29 cellular contexts compared by ENCODE assay signal in genomic region chr4:65386927-65387326, GRCh38.
"Had no signal": no experiment of that assay in that cellular context is flagged by ENCODE, and none has a peak within 500 bp of the region (broad histone marks: within the 10 kb centered on the region; RNA-seq: fewer than 3 reads in every experiment).

No MANE protein-coding gene starts in this region.

- H3K4me3 ChIP-seq: neural progenitor cell, ovary, psoas muscle, skin epidermis, smooth muscle cell, spleen, suprapubic skin, testis, tibial artery, transverse colon, upper lobe of right lung, uterus had no signal

- H3K4me2 ChIP-seq: neural progenitor cell, smooth muscle cell had no signal

- DNase-seq: naive thymus-derived CD8-positive, alpha-beta T cell; nephron progenitor cell; occipital lobe; ovary; psoas muscle; right cardiac atrium; spleen; stimulated activated CD4-positive, alpha-beta T cell treated with anti-CD3 and anti-CD28 coated beads, Interleukin-12 subunit alpha, Interleukin-12 subunit beta, amount 100 ng/mL, for 4 hours; stimulated activated CD4-positive, alpha-beta T cell treated with anti-CD3 and anti-CD28 coated beads, Interleukin-1b, Interleukin-23, amount 100 ng/mL, for 48 hours; stimulated activated CD4-positive, alpha-beta T cell treated with anti-CD3 and anti-CD28 coated beads, Interleukin-4, amount 100 ng/mL, for 1 hour; stimulated activated CD4-positive, alpha-beta T cell treated with anti-CD3 and anti-CD28 coated beads, Interleukin-4, amount 100 ng/mL, for 4 hours; stimulated activated CD8-positive, alpha-beta memory T cell treated with anti-CD3 and anti-CD28 coated beads, Interleukin-4, amount 100 ng/mL, for 48 hours; stimulated activated naive CD4-positive, alpha-beta T cell; stimulated activated naive CD8-positive, alpha-beta T cell treated with anti-CD3 and anti-CD28 coated beads, Interleukin-15, amount 100 ng/mL, for 72 hours; stimulated activated naive CD8-positive, alpha-beta T cell treated with anti-CD3 and anti-CD28 coated beads, Interleukin-15, Interleukin-2, amounts not matched to agents 100 U/mL and 50 U/mL, for 24 hours; substantia nigra; testis; tibial artery; transverse colon; upper lobe of right lung; uterus had no signal

- H3K4me1 ChIP-seq: neural progenitor cell, parathyroid adenoma, psoas muscle, spleen, suprapubic skin, testis, tibial artery, transverse colon, upper lobe of right lung, uterus had no signal

- H3K9me3 ChIP-seq: ovary, psoas muscle, suprapubic skin, testis, tibial artery, transverse colon, upper lobe of right lung, uterus had no signal

- ATAC-seq: naive thymus-derived CD8-positive, alpha-beta T cell; natural killer cell treated with Interleukin-12 subunit alpha and Interleukin-12 subunit beta and Interleukin-15 and Interleukin-18, amount 100 ng/mL, for 72 hours; psoas muscle; right cardiac atrium; sciatic nerve; stimulated activated memory B cell treated with anti-CD40 and anti-IgM and Interleukin-4, amounts not matched to agents 10 μg/mL and 1 μg/mL and 100 μg/mL, for 72 hours; stimulated activated naive CD8-positive, alpha-beta T cell treated with anti-CD3 and anti-CD28 coated beads, Interleukin-15, amount 100 ng/mL, for 72 hours; stimulated activated naive CD8-positive, alpha-beta T cell treated with anti-CD3 and anti-CD28 coated beads, Interleukin-15, Interleukin-2, amounts not matched to agents 100 U/mL and 50 U/mL, for 24 hours; upper lobe of right lung had no signal

- H3K27me3 ChIP-seq: neural progenitor cell, ovary, spleen, suprapubic skin, testis, tibial artery, transverse colon, upper lobe of right lung, uterus had no signal

- H3K9ac ChIP-seq: neural progenitor cell, parathyroid adenoma had no signal

- H3K27ac ChIP-seq: neural progenitor cell, ovary, parathyroid adenoma, psoas muscle, skin epidermis, spleen, suprapubic skin, testis, tibial artery, transverse colon, upper lobe of right lung, uterus had no signal

- H3K36me3 ChIP-seq: neural progenitor cell, ovary, spleen, suprapubic skin, tibial artery, transverse colon, upper lobe of right lung, uterus had no signal

- H3K79me2 ChIP-seq: parathyroid adenoma had no signal

- H2AFZ ChIP-seq: neural progenitor cell, parathyroid adenoma had no signal
